ENCODE assay signal across 1 cellular context in genomic region chr19:13847033-13847899, GRCh38.
TF ChIP-seq lines count a peak whose summit lies in the region.

No MANE protein-coding gene starts in this region.

TF ChIP-seq in HEK293, 187 proteins besides CTCF, POLR2A, EP300 and RAD21 (continued from another document and continues in another):
- TF ChIP-seq, protein P1, sequence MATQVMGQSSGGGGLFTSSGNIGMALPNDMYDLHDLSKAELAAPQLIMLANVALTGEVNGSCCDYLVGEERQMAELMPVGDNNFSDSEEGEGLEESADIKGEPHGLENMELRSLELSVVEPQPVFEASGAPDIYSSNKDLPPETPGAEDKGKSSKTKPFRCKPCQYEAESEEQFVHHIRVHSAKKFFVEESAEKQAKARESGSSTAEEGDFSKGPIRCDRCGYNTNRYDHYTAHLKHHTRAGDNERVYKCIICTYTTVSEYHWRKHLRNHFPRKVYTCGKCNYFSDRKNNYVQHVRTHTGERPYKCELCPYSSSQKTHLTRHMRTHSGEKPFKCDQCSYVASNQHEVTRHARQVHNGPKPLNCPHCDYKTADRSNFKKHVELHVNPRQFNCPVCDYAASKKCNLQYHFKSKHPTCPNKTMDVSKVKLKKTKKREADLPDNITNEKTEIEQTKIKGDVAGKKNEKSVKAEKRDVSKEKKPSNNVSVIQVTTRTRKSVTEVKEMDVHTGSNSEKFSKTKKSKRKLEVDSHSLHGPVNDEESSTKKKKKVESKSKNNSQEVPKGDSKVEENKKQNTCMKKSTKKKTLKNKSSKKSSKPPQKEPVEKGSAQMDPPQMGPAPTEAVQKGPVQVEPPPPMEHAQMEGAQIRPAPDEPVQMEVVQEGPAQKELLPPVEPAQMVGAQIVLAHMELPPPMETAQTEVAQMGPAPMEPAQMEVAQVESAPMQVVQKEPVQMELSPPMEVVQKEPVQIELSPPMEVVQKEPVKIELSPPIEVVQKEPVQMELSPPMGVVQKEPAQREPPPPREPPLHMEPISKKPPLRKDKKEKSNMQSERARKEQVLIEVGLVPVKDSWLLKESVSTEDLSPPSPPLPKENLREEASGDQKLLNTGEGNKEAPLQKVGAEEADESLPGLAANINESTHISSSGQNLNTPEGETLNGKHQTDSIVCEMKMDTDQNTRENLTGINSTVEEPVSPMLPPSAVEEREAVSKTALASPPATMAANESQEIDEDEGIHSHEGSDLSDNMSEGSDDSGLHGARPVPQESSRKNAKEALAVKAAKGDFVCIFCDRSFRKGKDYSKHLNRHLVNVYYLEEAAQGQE (tag by site-specific recombination; IDR thresholded peaks at IDR 0.05) = no peak
- no peak for TF ChIP-seq ZNF266 (tag by site-specific recombination; IDR thresholded peaks at IDR 0.05; ENCODE audit: low read depth)
- TF ChIP-seq ZNF571 (tag by site-specific recombination; IDR thresholded peaks at IDR 0.05) = no peak
- no peak for TF ChIP-seq ZNF704 (tag by site-specific recombination; IDR thresholded peaks at IDR 0.05)
- no peak for TF ChIP-seq ZNF157 (tag by site-specific recombination; IDR thresholded peaks at IDR 0.05)
- no peak for TF ChIP-seq ZNF350 (tag by site-specific recombination; IDR thresholded peaks at IDR 0.05)
- peak; percentile 66 for TF ChIP-seq ZBTB8A (tag by site-specific recombination; IDR thresholded peaks at IDR 0.05)
- peak; percentile 26; the same call in 1 of the 2 replicates for TF ChIP-seq EGR2 (tag by site-specific recombination; IDR thresholded peaks at IDR 0.05; ENCODE audit: low read depth)
- no peak for TF ChIP-seq ZNF664 (tag by site-specific recombination; IDR thresholded peaks at IDR 0.05)
- no peak for TF ChIP-seq ZNF132 (tag by site-specific recombination; IDR thresholded peaks at IDR 0.05; ENCODE audit: borderline replicate concordance)
- TF ChIP-seq HOXC10 (CRISPR knock-in tag; IDR thresholded peaks at IDR 0.05) = no peak
- no peak for TF ChIP-seq ZNF48 (tag by site-specific recombination; IDR thresholded peaks at IDR 0.05)
- TF ChIP-seq ZNF529 (tag by site-specific recombination; IDR thresholded peaks at IDR 0.05; ENCODE audit: insufficient replicate concordance) = no peak
- TF ChIP-seq, protein P2, sequence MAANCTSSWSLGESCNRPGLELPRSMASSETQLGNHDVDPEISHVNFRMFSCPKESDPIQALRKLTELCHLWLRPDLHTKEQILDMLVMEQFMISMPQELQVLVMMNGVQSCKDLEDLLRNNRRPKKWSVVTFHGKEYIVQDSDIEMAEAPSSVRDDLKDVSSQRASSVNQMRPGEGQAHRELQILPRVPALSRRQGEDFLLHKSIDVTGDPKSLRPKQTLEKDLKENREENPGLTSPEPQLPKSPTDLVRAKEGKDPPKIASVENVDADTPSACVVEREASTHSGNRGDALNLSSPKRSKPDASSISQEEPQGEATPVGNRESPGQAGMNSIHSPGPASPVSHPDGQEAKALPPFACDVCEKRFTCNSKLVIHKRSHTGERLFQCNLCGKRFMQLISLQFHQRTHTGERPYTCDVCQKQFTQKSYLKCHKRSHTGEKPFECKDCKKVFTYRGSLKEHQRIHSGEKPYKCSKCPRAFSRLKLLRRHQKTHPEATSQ (tag by site-specific recombination; IDR thresholded peaks at IDR 0.05) = no peak; the same call in 1 of the 2 replicates
- no peak for TF ChIP-seq ZNF114 (tag by site-specific recombination; IDR thresholded peaks at IDR 0.05)
- TF ChIP-seq HOXA7 (CRISPR knock-in tag; IDR thresholded peaks at IDR 0.05; ENCODE audit: borderline replicate concordance) = no peak
- peak; percentile 60 for TF ChIP-seq ZBTB48 (tag by site-specific recombination; IDR thresholded peaks at IDR 0.05)
- TF ChIP-seq PBX3 (CRISPR knock-in tag; IDR thresholded peaks at IDR 0.05) = no peak
- TF ChIP-seq ZNF16 (tag by site-specific recombination; IDR thresholded peaks at IDR 0.05; ENCODE audit: low read depth) = no peak
- TF ChIP-seq, protein P3, sequence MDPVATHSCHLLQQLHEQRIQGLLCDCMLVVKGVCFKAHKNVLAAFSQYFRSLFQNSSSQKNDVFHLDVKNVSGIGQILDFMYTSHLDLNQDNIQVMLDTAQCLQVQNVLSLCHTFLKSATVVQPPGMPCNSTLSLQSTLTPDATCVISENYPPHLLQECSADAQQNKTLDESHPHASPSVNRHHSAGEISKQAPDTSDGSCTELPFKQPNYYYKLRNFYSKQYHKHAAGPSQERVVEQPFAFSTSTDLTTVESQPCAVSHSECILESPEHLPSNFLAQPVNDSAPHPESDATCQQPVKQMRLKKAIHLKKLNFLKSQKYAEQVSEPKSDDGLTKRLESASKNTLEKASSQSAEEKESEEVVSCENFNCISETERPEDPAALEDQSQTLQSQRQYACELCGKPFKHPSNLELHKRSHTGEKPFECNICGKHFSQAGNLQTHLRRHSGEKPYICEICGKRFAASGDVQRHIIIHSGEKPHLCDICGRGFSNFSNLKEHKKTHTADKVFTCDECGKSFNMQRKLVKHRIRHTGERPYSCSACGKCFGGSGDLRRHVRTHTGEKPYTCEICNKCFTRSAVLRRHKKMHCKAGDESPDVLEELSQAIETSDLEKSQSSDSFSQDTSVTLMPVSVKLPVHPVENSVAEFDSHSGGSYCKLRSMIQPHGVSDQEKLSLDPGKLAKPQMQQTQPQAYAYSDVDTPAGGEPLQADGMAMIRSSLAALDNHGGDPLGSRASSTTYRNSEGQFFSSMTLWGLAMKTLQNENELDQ (tag by site-specific recombination; IDR thresholded peaks at IDR 0.05; ENCODE audit: low read depth) = no peak
- TF ChIP-seq ZNF394 (tag by site-specific recombination; IDR thresholded peaks at IDR 0.05; ENCODE audit: borderline replicate concordance) = peak; percentile 77
- peak; percentile 29; the same call in 1 of the 2 replicates for TF ChIP-seq ZNF596 (tag by site-specific recombination; IDR thresholded peaks at IDR 0.05)
- no peak for TF ChIP-seq ZNF354C (tag by site-specific recombination; IDR thresholded peaks at IDR 0.05; ENCODE audit: borderline replicate concordance, low read depth)
- TF ChIP-seq ZNF324 (tag by site-specific recombination; IDR thresholded peaks at IDR 0.05) = peak; percentile 86
- TF ChIP-seq ZNF660 (tag by site-specific recombination; IDR thresholded peaks at IDR 0.05) = peak; percentile 91
- no peak for TF ChIP-seq ZNF777 (tag by site-specific recombination; IDR thresholded peaks at IDR 0.05; ENCODE audit: borderline replicate concordance)
- TF ChIP-seq, protein P4, sequence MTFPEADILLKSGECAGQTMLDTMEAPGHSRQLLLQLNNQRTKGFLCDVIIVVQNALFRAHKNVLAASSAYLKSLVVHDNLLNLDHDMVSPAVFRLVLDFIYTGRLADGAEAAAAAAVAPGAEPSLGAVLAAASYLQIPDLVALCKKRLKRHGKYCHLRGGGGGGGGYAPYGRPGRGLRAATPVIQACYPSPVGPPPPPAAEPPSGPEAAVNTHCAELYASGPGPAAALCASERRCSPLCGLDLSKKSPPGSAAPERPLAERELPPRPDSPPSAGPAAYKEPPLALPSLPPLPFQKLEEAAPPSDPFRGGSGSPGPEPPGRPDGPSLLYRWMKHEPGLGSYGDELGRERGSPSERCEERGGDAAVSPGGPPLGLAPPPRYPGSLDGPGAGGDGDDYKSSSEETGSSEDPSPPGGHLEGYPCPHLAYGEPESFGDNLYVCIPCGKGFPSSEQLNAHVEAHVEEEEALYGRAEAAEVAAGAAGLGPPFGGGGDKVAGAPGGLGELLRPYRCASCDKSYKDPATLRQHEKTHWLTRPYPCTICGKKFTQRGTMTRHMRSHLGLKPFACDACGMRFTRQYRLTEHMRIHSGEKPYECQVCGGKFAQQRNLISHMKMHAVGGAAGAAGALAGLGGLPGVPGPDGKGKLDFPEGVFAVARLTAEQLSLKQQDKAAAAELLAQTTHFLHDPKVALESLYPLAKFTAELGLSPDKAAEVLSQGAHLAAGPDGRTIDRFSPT (tag by site-specific recombination; IDR thresholded peaks at IDR 0.05) = peak; percentile 99
- no peak for TF ChIP-seq SETDB1 (IDR thresholded peaks at IDR 0.05; ENCODE audit: insufficient read length, low read length)
- TF ChIP-seq ZNF701 (tag by site-specific recombination; IDR thresholded peaks at IDR 0.05) = no peak
- no peak for TF ChIP-seq SCRT1 (tag by site-specific recombination; IDR thresholded peaks at IDR 0.05; ENCODE audit: borderline replicate concordance)
- 0 out of 2 replicates have a peak, but pooled peaks have one; percentile 8 for TF ChIP-seq PRDM1 (tag by site-specific recombination; IDR thresholded peaks at IDR 0.05)
- TF ChIP-seq FEZF1 (tag by site-specific recombination; IDR thresholded peaks at IDR 0.05) = no peak
- peak; percentile 43; the same call in 1 of the 2 replicates for TF ChIP-seq ZBTB20 (tag by site-specific recombination; IDR thresholded peaks at IDR 0.05)
- TF ChIP-seq GLIS1 (tag by site-specific recombination; IDR thresholded peaks at IDR 0.05) = peak; percentile 98
- peak; percentile 92 for TF ChIP-seq ZEB2 (tag by site-specific recombination; IDR thresholded peaks at IDR 0.05)
- TF ChIP-seq ZNF610 (tag by site-specific recombination; IDR thresholded peaks at IDR 0.05; ENCODE audit: borderline replicate concordance) = 0 out of 2 replicates have a peak, but pooled peaks have one; percentile 17
- TF ChIP-seq KLF9 (tag by site-specific recombination; IDR thresholded peaks at IDR 0.05; ENCODE audit: low read depth) = peak; percentile 46
- TF ChIP-seq ZNF580 (tag by site-specific recombination; IDR thresholded peaks at IDR 0.05) = peak; percentile 80
- TF ChIP-seq ZNF768 (tag by site-specific recombination; IDR thresholded peaks at IDR 0.05) = no peak
- no peak; the same call in none of the 2 replicates for TF ChIP-seq ZNF24 (tag by site-specific recombination; IDR thresholded peaks at IDR 0.05)
- TF ChIP-seq ZNF302 (tag by site-specific recombination; IDR thresholded peaks at IDR 0.05; ENCODE audit: low read depth) = no peak
- no peak for TF ChIP-seq HOXD13 (CRISPR knock-in tag; IDR thresholded peaks at IDR 0.05; ENCODE audit: borderline replicate concordance)
- TF ChIP-seq, protein P5, sequence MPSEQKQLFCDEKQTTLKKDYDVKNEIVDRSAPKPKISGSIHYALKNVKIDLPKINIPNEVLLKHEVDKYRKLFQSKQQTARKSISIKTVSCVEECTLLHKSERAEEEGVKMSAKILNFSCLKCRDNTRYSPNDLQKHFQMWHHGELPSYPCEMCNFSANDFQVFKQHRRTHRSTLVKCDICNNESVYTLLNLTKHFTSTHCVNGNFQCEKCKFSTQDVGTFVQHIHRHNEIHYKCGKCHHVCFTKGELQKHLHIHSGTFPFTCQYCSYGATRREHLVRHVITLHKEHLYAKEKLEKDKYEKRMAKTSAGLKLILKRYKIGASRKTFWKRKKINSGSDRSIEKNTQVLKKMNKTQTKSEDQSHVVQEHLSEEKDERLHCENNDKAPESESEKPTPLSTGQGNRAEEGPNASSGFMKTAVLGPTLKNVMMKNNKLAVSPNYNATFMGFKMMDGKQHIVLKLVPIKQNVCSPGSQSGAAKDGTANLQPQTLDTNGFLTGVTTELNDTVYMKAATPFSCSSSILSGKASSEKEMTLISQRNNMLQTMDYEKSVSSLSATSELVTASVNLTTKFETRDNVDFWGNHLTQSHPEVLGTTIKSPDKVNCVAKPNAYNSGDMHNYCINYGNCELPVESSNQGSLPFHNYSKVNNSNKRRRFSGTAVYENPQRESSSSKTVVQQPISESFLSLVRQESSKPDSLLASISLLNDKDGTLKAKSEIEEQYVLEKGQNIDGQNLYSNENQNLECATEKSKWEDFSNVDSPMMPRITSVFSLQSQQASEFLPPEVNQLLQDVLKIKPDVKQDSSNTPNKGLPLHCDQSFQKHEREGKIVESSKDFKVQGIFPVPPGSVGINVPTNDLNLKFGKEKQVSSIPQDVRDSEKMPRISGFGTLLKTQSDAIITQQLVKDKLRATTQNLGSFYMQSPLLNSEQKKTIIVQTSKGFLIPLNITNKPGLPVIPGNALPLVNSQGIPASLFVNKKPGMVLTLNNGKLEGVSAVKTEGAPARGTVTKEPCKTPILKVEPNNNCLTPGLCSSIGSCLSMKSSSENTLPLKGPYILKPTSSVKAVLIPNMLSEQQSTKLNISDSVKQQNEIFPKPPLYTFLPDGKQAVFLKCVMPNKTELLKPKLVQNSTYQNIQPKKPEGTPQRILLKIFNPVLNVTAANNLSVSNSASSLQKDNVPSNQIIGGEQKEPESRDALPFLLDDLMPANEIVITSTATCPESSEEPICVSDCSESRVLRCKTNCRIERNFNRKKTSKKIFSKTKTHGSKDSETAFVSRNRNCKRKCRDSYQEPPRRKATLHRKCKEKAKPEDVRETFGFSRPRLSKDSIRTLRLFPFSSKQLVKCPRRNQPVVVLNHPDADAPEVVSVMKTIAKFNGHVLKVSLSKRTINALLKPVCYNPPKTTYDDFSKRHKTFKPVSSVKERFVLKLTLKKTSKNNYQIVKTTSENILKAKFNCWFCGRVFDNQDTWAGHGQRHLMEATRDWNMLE (tag by site-specific recombination; conservative IDR thresholded peaks at IDR 0.05; ENCODE audit: low read depth) = no peak
- no peak for TF ChIP-seq MYNN (tag by site-specific recombination; IDR thresholded peaks at IDR 0.05; ENCODE audit: borderline replicate concordance)
- peak; percentile 88 for TF ChIP-seq ZSCAN30 (tag by site-specific recombination; IDR thresholded peaks at IDR 0.05)
- no peak for TF ChIP-seq ZNF248 (tag by site-specific recombination; IDR thresholded peaks at IDR 0.05)
- TF ChIP-seq ELK4 (IDR thresholded peaks at IDR 0.05; ENCODE audit: borderline replicate concordance, low read depth, low read length) = no peak
- TF ChIP-seq ZNF560 (tag by site-specific recombination; IDR thresholded peaks at IDR 0.05; ENCODE audit: borderline replicate concordance) = no peak
- peak; percentile 83 for TF ChIP-seq KLF16 (tag by site-specific recombination; IDR thresholded peaks at IDR 0.05)
